In the genomic region with DNA sequence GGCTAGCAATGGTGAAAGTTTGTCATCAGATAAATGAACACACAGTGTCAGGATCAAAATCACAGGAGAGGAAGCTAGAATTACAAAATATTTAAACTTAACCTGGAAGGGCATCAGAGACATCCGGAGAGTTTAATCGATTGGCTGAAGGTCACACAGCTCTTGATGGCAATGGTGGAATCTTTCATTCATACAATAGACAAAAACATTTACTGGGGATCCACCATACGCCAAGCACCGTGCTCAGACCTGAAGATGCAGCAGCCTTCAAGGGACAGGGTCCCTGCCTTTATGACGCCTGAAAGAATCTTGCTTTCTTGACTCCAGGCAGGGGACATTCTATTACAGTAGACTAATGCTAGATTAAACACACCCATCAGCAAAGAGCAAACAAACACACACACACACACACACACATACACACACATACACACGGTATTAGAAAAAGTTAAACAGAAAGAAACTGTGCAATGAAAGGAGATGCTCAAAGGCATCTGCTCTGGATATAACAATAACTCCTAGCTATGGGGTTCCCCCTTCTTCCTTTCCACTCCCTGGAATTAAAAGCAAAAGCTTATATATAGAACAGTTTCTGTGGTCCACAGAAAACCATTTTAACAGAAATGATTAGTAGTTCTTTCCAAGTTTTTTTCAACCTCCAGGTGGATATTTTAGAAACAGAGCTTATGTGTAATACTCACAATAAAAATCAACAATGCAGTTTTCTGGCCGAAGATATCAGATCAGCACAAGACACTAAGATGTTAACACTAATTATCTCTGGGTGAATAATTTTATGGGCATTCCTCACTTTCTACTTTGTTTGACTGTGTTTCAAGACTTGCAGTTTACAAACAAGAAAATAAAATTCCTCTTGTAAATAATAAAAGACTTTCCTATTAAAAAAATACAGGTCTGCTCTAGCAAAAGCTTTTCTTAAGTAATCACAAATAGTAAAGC, we compare ENCODE assay signal across 1 cellular context.
TF ChIP-seq lines count a peak whose summit lies in the region.

No MANE protein-coding gene starts in this region.

TF ChIP-seq in HepG2, 621 proteins besides CTCF, POLR2A, EP300 and RAD21 (continued from another document and continues in another):
- TF ChIP-seq, protein P1, sequence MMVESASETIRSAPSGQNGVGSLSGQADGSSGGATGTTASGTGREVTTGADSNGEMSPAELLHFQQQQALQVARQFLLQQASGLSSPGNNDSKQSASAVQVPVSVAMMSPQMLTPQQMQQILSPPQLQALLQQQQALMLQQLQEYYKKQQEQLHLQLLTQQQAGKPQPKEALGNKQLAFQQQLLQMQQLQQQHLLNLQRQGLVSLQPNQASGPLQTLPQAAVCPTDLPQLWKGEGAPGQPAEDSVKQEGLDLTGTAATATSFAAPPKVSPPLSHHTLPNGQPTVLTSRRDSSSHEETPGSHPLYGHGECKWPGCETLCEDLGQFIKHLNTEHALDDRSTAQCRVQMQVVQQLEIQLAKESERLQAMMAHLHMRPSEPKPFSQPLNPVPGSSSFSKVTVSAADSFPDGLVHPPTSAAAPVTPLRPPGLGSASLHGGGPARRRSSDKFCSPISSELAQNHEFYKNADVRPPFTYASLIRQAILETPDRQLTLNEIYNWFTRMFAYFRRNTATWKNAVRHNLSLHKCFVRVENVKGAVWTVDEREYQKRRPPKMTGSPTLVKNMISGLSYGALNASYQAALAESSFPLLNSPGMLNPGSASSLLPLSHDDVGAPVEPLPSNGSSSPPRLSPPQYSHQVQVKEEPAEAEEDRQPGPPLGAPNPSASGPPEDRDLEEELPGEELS (CRISPR knock-in tag; IDR thresholded peaks at IDR 0.05) = peak; percentile 71
- TF ChIP-seq ZNF3 (CRISPR knock-in tag; IDR thresholded peaks at IDR 0.05) = 0 out of 2 replicates have a peak, but pooled peaks have one; percentile 45
- peak; percentile 46; the same call in 1 of the 2 replicates for TF ChIP-seq TCF7 (IDR thresholded peaks at IDR 0.05; ENCODE audit: low read depth)
- no peak for TF ChIP-seq GABPA (IDR thresholded peaks at IDR 0.05; ENCODE audit: low read depth, low read length)
- TF ChIP-seq GABPA (CRISPR knock-in tag; IDR thresholded peaks at IDR 0.05; ENCODE audit: low read depth) = peak; percentile 78
- peak; percentile 20; the same call in 1 of the 2 replicates for TF ChIP-seq RXRB (CRISPR knock-in tag; IDR thresholded peaks at IDR 0.05; ENCODE audit: borderline replicate concordance)
- TF ChIP-seq, protein P2, sequence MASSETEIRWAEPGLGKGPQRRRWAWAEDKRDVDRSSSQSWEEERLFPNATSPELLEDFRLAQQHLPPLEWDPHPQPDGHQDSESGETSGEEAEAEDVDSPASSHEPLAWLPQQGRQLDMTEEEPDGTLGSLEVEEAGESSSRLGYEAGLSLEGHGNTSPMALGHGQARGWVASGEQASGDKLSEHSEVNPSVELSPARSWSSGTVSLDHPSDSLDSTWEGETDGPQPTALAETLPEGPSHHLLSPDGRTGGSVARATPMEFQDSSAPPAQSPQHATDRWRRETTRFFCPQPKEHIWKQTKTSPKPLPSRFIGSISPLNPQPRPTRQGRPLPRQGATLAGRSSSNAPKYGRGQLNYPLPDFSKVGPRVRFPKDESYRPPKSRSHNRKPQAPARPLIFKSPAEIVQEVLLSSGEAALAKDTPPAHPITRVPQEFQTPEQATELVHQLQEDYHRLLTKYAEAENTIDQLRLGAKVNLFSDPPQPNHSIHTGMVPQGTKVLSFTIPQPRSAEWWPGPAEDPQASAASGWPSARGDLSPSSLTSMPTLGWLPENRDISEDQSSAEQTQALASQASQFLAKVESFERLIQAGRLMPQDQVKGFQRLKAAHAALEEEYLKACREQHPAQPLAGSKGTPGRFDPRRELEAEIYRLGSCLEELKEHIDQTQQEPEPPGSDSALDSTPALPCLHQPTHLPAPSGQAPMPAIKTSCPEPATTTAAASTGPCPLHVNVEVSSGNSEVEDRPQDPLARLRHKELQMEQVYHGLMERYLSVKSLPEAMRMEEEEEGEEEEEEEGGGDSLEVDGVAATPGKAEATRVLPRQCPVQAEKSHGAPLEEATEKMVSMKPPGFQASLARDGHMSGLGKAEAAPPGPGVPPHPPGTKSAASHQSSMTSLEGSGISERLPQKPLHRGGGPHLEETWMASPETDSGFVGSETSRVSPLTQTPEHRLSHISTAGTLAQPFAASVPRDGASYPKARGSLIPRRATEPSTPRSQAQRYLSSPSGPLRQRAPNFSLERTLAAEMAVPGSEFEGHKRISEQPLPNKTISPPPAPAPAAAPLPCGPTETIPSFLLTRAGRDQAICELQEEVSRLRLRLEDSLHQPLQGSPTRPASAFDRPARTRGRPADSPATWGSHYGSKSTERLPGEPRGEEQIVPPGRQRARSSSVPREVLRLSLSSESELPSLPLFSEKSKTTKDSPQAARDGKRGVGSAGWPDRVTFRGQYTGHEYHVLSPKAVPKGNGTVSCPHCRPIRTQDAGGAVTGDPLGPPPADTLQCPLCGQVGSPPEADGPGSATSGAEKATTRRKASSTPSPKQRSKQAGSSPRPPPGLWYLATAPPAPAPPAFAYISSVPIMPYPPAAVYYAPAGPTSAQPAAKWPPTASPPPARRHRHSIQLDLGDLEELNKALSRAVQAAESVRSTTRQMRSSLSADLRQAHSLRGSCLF (CRISPR knock-in tag; IDR thresholded peaks at IDR 0.05; ENCODE audit: borderline replicate concordance) = no peak
- TF ChIP-seq, protein P3, sequence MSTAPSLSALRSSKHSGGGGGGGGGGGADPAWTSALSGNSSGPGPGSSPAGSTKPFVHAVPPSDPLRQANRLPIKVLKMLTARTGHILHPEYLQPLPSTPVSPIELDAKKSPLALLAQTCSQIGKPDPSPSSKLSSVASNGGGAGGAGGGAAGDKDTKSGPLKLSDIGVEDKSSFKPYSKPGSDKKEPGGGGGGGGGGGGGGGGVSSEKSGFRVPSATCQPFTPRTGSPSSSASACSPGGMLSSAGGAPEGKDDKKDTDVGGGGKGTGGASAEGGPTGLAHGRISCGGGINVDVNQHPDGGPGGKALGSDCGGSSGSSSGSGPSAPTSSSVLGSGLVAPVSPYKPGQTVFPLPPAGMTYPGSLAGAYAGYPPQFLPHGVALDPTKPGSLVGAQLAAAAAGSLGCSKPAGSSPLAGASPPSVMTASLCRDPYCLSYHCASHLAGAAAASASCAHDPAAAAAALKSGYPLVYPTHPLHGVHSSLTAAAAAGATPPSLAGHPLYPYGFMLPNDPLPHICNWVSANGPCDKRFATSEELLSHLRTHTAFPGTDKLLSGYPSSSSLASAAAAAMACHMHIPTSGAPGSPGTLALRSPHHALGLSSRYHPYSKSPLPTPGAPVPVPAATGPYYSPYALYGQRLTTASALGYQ (CRISPR knock-in tag; IDR thresholded peaks at IDR 0.05) = 0 out of 2 replicates have a peak, but pooled peaks have one; percentile 40
- TF ChIP-seq SOX5 (CRISPR knock-in tag; IDR thresholded peaks at IDR 0.05; ENCODE audit: borderline replicate concordance) = peak; percentile 5; the same call in 1 of the 2 replicates
- peak; percentile 89 for TF ChIP-seq ZSCAN29 (CRISPR knock-in tag; conservative IDR thresholded peaks at IDR 0.05)
- TF ChIP-seq ZSCAN31 (CRISPR knock-in tag; IDR thresholded peaks at IDR 0.05; ENCODE audit: low read depth) = no peak
- TF ChIP-seq ZNF607 (CRISPR knock-in tag; IDR thresholded peaks at IDR 0.05; ENCODE audit: borderline replicate concordance) = peak; percentile 63; the same call in 1 of the 2 replicates
- 0 out of 2 replicates have a peak, but pooled peaks have one; percentile 46 for TF ChIP-seq ESRRA (CRISPR knock-in tag; IDR thresholded peaks at IDR 0.05; ENCODE audit: low read depth)
- peak; percentile 56; the same call in 1 of the 2 replicates for TF ChIP-seq FOXJ3 (CRISPR knock-in tag; IDR thresholded peaks at IDR 0.05; ENCODE audit: borderline replicate concordance)
- no peak for TF ChIP-seq ATRX (CRISPR knock-in tag; IDR thresholded peaks at IDR 0.05; ENCODE audit: borderline replicate concordance)
- no peak for TF ChIP-seq NFE2L2 (IDR thresholded peaks at IDR 0.05; ENCODE audit: low read length)
- TF ChIP-seq PITX1 (CRISPR knock-in tag; IDR thresholded peaks at IDR 0.05) = peak; percentile 84
- TF ChIP-seq, protein P4, sequence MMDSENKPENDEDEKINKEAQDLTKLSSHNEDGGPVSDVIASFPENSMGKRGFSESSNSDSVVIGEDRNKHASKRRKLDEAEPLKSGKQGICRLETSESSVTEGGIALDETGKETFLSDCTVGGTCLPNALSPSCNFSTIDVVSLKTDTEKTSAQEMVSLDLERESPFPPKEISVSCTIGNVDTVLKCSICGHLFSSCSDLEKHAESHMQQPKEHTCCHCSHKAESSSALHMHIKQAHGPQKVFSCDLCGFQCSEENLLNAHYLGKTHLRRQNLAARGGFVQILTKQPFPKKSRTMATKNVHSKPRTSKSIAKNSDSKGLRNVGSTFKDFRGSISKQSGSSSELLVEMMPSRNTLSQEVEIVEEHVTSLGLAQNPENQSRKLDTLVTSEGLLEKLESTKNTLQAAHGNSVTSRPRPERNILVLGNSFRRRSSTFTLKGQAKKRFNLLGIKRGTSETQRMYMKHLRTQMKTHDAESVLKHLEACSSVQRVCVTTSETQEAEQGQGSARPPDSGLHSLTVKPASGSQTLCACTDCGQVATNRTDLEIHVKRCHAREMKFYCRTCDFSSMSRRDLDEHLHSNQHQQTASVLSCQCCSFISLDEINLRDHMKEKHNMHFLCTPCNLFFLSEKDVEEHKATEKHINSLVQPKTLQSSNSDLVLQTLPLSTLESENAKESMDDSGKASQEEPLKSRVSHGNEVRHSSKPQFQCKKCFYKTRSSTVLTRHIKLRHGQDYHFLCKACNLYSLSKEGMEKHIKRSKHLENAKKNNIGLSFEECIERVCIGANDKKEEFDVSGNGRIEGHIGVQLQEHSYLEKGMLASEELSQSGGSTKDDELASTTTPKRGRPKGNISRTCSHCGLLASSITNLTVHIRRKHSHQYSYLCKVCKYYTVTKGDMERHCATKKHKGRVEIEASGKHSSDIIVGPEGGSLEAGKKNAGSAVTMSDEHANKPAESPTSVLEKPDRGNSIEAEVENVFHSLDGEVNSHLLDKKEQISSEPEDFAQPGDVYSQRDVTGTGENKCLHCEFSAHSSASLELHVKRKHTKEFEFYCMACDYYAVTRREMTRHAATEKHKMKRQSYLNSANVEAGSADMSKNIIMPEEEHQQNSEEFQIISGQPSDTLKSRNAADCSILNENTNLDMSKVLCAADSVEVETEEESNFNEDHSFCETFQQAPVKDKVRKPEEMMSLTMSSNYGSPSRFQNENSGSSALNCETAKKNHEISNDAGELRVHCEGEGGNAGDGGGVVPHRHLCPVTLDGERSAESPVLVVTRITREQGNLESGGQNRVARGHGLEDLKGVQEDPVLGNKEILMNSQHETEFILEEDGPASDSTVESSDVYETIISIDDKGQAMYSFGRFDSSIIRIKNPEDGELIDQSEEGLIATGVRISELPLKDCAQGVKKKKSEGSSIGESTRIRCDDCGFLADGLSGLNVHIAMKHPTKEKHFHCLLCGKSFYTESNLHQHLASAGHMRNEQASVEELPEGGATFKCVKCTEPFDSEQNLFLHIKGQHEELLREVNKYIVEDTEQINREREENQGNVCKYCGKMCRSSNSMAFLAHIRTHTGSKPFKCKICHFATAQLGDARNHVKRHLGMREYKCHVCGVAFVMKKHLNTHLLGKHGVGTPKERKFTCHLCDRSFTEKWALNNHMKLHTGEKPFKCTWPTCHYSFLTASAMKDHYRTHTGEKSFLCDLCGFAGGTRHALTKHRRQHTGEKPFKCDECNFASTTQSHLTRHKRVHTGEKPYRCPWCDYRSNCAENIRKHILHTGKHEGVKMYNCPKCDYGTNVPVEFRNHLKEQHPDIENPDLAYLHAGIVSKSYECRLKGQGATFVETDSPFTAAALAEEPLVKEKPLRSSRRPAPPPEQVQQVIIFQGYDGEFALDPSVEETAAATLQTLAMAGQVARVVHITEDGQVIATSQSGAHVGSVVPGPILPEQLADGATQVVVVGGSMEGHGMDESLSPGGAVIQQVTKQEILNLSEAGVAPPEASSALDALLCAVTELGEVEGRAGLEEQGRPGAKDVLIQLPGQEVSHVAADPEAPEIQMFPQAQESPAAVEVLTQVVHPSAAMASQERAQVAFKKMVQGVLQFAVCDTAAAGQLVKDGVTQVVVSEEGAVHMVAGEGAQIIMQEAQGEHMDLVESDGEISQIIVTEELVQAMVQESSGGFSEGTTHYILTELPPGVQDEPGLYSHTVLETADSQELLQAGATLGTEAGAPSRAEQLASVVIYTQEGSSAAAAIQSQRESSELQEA (CRISPR knock-in tag; IDR thresholded peaks at IDR 0.05; ENCODE audit: not compliant biosample characterization) = no peak
- TF ChIP-seq TOE1 (CRISPR knock-in tag; IDR thresholded peaks at IDR 0.05) = no peak
- TF ChIP-seq FOXA1 (IDR thresholded peaks at IDR 0.05) = no peak
- TF ChIP-seq FOXA1 (CRISPR knock-in tag; IDR thresholded peaks at IDR 0.05) = peak; percentile 59; the same call in 1 of the 2 replicates
- TF ChIP-seq, protein P5, sequence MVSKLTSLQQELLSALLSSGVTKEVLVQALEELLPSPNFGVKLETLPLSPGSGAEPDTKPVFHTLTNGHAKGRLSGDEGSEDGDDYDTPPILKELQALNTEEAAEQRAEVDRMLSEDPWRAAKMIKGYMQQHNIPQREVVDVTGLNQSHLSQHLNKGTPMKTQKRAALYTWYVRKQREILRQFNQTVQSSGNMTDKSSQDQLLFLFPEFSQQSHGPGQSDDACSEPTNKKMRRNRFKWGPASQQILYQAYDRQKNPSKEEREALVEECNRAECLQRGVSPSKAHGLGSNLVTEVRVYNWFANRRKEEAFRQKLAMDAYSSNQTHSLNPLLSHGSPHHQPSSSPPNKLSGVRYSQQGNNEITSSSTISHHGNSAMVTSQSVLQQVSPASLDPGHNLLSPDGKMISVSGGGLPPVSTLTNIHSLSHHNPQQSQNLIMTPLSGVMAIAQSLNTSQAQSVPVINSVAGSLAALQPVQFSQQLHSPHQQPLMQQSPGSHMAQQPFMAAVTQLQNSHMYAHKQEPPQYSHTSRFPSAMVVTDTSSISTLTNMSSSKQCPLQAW (CRISPR knock-in tag; IDR thresholded peaks at IDR 0.05) = 0 out of 2 replicates have a peak, but pooled peaks have one; percentile 25
- TF ChIP-seq FOSL2 (CRISPR knock-in tag; IDR thresholded peaks at IDR 0.05) = peak; percentile 57; the same call in 1 of the 2 replicates
- peak; percentile 15; the same call in 1 of the 2 replicates for TF ChIP-seq HNF4A (CRISPR knock-in tag; IDR thresholded peaks at IDR 0.05)
- peak; percentile 66 for TF ChIP-seq GFI1 (CRISPR knock-in tag; IDR thresholded peaks at IDR 0.05; ENCODE audit: borderline replicate concordance)
- TF ChIP-seq SOX13 (IDR thresholded peaks at IDR 0.05) = 0 out of 2 replicates have a peak, but pooled peaks have one; percentile 23
- no peak for TF ChIP-seq SOX13 (CRISPR knock-in tag; conservative IDR thresholded peaks at IDR 0.05 in 1 of 2, IDR thresholded peaks at IDR 0.05 in 1 of 2)
- TF ChIP-seq KLF13 (CRISPR knock-in tag; IDR thresholded peaks at IDR 0.05) = no peak
- 0 out of 2 replicates have a peak, but pooled peaks have one; percentile 29 for TF ChIP-seq HDAC2 (CRISPR knock-in tag; IDR thresholded peaks at IDR 0.05)
- 0 out of 2 replicates have a peak, but pooled peaks have one; percentile 71 for TF ChIP-seq FOXP1 (IDR thresholded peaks at IDR 0.05)
- TF ChIP-seq FOXP1 (CRISPR knock-in tag; IDR thresholded peaks at IDR 0.05) = peak; percentile 63
- TF ChIP-seq ZNF296 (CRISPR knock-in tag; conservative IDR thresholded peaks at IDR 0.05) = no peak
- peak; percentile 79; the same call in 1 of the 2 replicates for TF ChIP-seq SIX1 (CRISPR knock-in tag; IDR thresholded peaks at IDR 0.05; ENCODE audit: borderline replicate concordance)
- no peak for TF ChIP-seq RBM39 (IDR thresholded peaks at IDR 0.05; ENCODE audit: low read depth, low read length, poor library complexity, severe bottlenecking)
